ENCODE assay signal across 2 cellular contexts in genomic region chr4:81465668-81466357, GRCh38.
TF ChIP-seq lines count a peak whose summit lies in the region.

No MANE protein-coding gene starts in this region.

TF ChIP-seq in IMR-90, 13 proteins besides CTCF, POLR2A, EP300 and RAD21 (continued from another document):
- TF ChIP-seq, protein P1, sequence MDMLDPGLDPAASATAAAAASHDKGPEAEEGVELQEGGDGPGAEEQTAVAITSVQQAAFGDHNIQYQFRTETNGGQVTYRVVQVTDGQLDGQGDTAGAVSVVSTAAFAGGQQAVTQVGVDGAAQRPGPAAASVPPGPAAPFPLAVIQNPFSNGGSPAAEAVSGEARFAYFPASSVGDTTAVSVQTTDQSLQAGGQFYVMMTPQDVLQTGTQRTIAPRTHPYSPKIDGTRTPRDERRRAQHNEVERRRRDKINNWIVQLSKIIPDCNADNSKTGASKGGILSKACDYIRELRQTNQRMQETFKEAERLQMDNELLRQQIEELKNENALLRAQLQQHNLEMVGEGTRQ (IDR thresholded peaks at IDR 0.05; ENCODE audit: low read depth, low read length): no peak
- no peak for TF ChIP-seq NFE2L2 (IDR thresholded peaks at IDR 0.05; ENCODE audit: low read depth, low read length)

TF ChIP-seq in WTC11, 78 proteins besides CTCF, POLR2A, EP300 and RAD21 (continued from another document):
- no peak for TF ChIP-seq MLX (CRISPR knock-in tag; IDR thresholded peaks at IDR 0.05)
- no peak for TF ChIP-seq ZMAT4 (CRISPR knock-in tag; IDR thresholded peaks at IDR 0.05)
